In genomic region chr14:87829543-87829942, GRCh38 we compare ENCODE assay signal across 29 cellular contexts.
"Had no signal": no experiment of that assay in that cellular context is flagged by ENCODE, and none has a peak within 500 bp of the region (broad histone marks: within the 10 kb centered on the region; RNA-seq: fewer than 3 reads in every experiment).

No MANE protein-coding gene starts in this region.

- H3K4me1 ChIP-seq: esophagus muscularis mucosa, foreskin keratinocyte, gastrocnemius medialis had no signal

- FAIRE-seq: astrocyte, bronchial epithelial cell had no signal

- H3K27ac ChIP-seq: brain microvascular endothelial cell, coronary artery, dorsolateral prefrontal cortex, esophagus muscularis mucosa, foreskin keratinocyte, WERI-Rb-1 had no signal

- H3K9me3 ChIP-seq: esophagus muscularis mucosa, gastrocnemius medialis had no signal

- H3K27me3 ChIP-seq: brain microvascular endothelial cell, dorsolateral prefrontal cortex, esophagus muscularis mucosa, foreskin keratinocyte, gastrocnemius medialis had no signal

- ATAC-seq: activated CD4-positive, CD25-positive, alpha-beta regulatory T cell treated with anti-CD3 and anti-CD28 coated beads, Interleukin-2, amount 50 U/mL, for 24 hours; activated CD8-positive, alpha-beta T cell treated with anti-CD3 and anti-CD28 coated beads for 36 hours; activated T-cell treated with anti-CD3 and anti-CD28 coated beads, Interleukin-2, amount 50 U/mL, for 4 hours; activated T-helper 17 cell treated with anti-CD3 and anti-CD28 coated beads, Interleukin-2, amount 50 U/mL, for 72 hours; foreskin keratinocyte; gastrocnemius medialis; T-helper 17 cell had no signal

- DNase-seq: activated B cell treated with CpG ODN at 0.5 μM for 24 hours; activated CD4-positive, alpha-beta T cell treated with anti-CD3 and anti-CD28 coated beads for 48 hours; activated CD4-positive, alpha-beta T cell treated with anti-CD3 and anti-CD28 coated beads, Interleukin-2, amount 50 U/mL, for 1 hour; activated CD4-positive, alpha-beta T cell treated with anti-CD3 and anti-CD28 coated beads, Interleukin-2, amount 50 U/mL, for 48 hours; activated CD8-positive, alpha-beta memory T cell treated with anti-CD3 and anti-CD28 coated beads for 24 hours; activated CD8-positive, alpha-beta T cell treated with anti-CD3 and anti-CD28 coated beads for 36 hours; activated effector memory CD4-positive, alpha-beta T cell treated with Interleukin-2 at 50 U/mL for 16 hours; activated gamma-delta T cell treated with Interleukin-2 at 50 U/mL for 16 hours; activated naive CD4-positive, alpha-beta T cell treated with anti-CD3 and anti-CD28 coated beads, Interleukin-2, amount 50 U/mL, for 16 hours; activated naive CD4-positive, alpha-beta T cell treated with Interleukin-2 at 50 U/mL for 16 hours; activated T-cell treated with anti-CD3 and anti-CD28 coated beads, Interleukin-2, amount 50 U/mL, for 4 hours; amniotic stem cell; anterior cingulate cortex; brain microvascular endothelial cell; dorsolateral prefrontal cortex; effector memory CD4-positive, alpha-beta T cell; erythroblast; gastrocnemius medialis; T-helper 1 cell; T-helper 17 cell; T1000; WERI-Rb-1 had no signal

- H3K4me3 ChIP-seq: coronary artery, dorsolateral prefrontal cortex, esophagus muscularis mucosa, gastrocnemius medialis had no signal

- H3K36me3 ChIP-seq: brain microvascular endothelial cell, esophagus muscularis mucosa, gastrocnemius medialis, WERI-Rb-1 had no signal
